In genomic region chr5:112419050-112419595, GRCh38 we compare ENCODE assay signal across 8 cellular contexts. TPM values are rescaled to one million over a fixed set of nuclear protein-coding genes. Genes with fewer than 3 reads are reported as not detected.
A peak's percentile ranks its signal among the peaks of the same experiment; 100 is the strongest.
DNase-seq lines count a peak whose midpoint lies in the region; ATAC-seq and TF ChIP-seq lines count a peak whose summit lies in the region.

Gene EPB41L4A, minus strand, starts transcription at chr5:112419277. Its CDS starts 238 bp downstream, at chr5:112419039.

- H3K23ac ChIP-seq in mesenchymal stem cell (ENCODE audit: low read length in 2 of 2): peak within 1 kb of the TSS in 1 of 2 experiments; percentile 83

- peak within 1 kb of the TSS; percentile 34 for H4K91ac ChIP-seq in mesenchymal stem cell (ENCODE audit: low read length)

- POLR2A ChIA-PET in BJ (lab: Charles Lee) (no interaction called here), RWPE1 (lab: Yijun Ruan, JAX; ENCODE audit: low non-redundant PET) (no interaction called here)

- no peaks in the 10 kb centered on the region for H3K79me1 ChIP-seq in mesenchymal stem cell (replicated peaks; ENCODE audit: low read length, poor library complexity, severe bottlenecking)

- H2BK5ac ChIP-seq in mesenchymal stem cell (ENCODE audit: low read depth, low read length, poor library complexity, severe bottlenecking): no peak within 1 kb of the TSS

- H2BK15ac ChIP-seq in mesenchymal stem cell (ENCODE audit: low read depth, poor library complexity, severe bottlenecking): peak within 1 kb of the TSS; percentile 23

- H3K27me3 ChIP-seq in BJ (ENCODE audit: control insufficient read depth, insufficient read depth, low read length): peaks cover 23% of the 10 kb centered on the region
- H3K27me3 ChIP-seq in endocrine pancreas (ENCODE audit: control insufficient read depth, insufficient read depth, low read length): no peaks in the 10 kb centered on the region
- H3K27me3 ChIP-seq in mesenchymal stem cell (ENCODE audit: control insufficient read depth in 1 of 2, insufficient read depth in 1 of 2, low read length in 2 of 2): no peaks in the 10 kb centered on the region
- peaks cover 38% of the 10 kb centered on the region for H3K27me3 ChIP-seq in thymus (ENCODE audit: control insufficient read depth, insufficient read depth)

- CTCF ChIA-PET in BJ (lab: Yijun Ruan, JAX): interaction anchor here (0.8 to 3.9 kb wide), 3 partner anchors 15 to 1255 kb away, joined by 3 to 22 read pairs (median 3); no protein-coding TSS in a partner anchor
- CTCF ChIA-PET in RWPE1 (lab: Yijun Ruan, JAX): interaction anchor here (0.5 to 3.2 kb wide), 19 partner anchors 9 to 425 kb away, joined by 3 to 38 read pairs (median 4); no protein-coding TSS in a partner anchor

- no peak within 1 kb of the TSS for H3K18ac ChIP-seq in mesenchymal stem cell (ENCODE audit: low read depth in 1 of 2, low read length in 2 of 2)

- peak within 1 kb of the TSS; percentile 32 for H3K4me3 ChIP-seq in BJ (ENCODE audit: low read depth, low read length)
- peak within 1 kb of the TSS; percentile 82 for H3K4me3 ChIP-seq in endocrine pancreas (ENCODE audit: control insufficient read depth, insufficient read depth, low read length)
- peak within 1 kb of the TSS; percentile 85 to 87 for H3K4me3 ChIP-seq in mesenchymal stem cell (ENCODE audit: insufficient read depth in 1 of 2, low read depth in 1 of 2, low read length in 2 of 2)
- H3K4me3 ChIP-seq in thymus (ENCODE audit: low read length): peak within 1 kb of the TSS; percentile 34

- H3K4me2 ChIP-seq in mesenchymal stem cell (ENCODE audit: low read length, poor library complexity, severe bottlenecking): peak within 1 kb of the TSS; percentile 96

- peak; percentile 17 for ATAC-seq in GM21381 (IDR thresholded peaks at IDR 0.05; ENCODE audit: unreplicated experiment)

- H3K4ac ChIP-seq in mesenchymal stem cell (ENCODE audit: low read depth in 1 of 2, low read length in 2 of 2): no peak within 1 kb of the TSS

- H2AK5ac ChIP-seq in mesenchymal stem cell (ENCODE audit: low read length, severe bottlenecking): no peak within 1 kb of the TSS

- H3K14ac ChIP-seq in mesenchymal stem cell (ENCODE audit: low read length in 2 of 2): peak within 1 kb of the TSS in 1 of 2 experiments; percentile 61

- H3K4me1 ChIP-seq in endocrine pancreas (ENCODE audit: control insufficient read depth, insufficient read depth, low read length): no peaks in the 10 kb centered on the region
- peaks cover 7% of the 10 kb centered on the region for H3K4me1 ChIP-seq in mesenchymal stem cell (ENCODE audit: control insufficient read depth, insufficient read depth, low read depth, low read length)
- no peaks in the 10 kb centered on the region for H3K4me1 ChIP-seq in thymus (ENCODE audit: control insufficient read depth, insufficient read depth, low read length)

- no peak within 1 kb of the TSS for H4K8ac ChIP-seq in mesenchymal stem cell (ENCODE audit: low read length)

- no peaks in the 10 kb centered on the region for H3K36me3 ChIP-seq in BJ (ENCODE audit: control insufficient read depth, insufficient read depth, low read length)
- no peaks in the 10 kb centered on the region for H3K36me3 ChIP-seq in endocrine pancreas (ENCODE audit: control insufficient read depth, insufficient read depth, low read length)
- H3K36me3 ChIP-seq in mesenchymal stem cell (ENCODE audit: control insufficient read depth in 1 of 2, insufficient read depth in 2 of 2, low read depth in 1 of 2, low read length in 2 of 2): no peaks in the 10 kb centered on the region
- no peaks in the 10 kb centered on the region for H3K36me3 ChIP-seq in thymus (ENCODE audit: control insufficient read depth, insufficient read depth)

- TF ChIP-seq CTCF in BJ (IDR thresholded peaks at IDR 0.05; ENCODE audit: insufficient read depth, low read depth, low read length): no peak
- TF ChIP-seq CTCF in RWPE1 (conservative IDR thresholded peaks at IDR 0.05; ENCODE audit: low read depth): no peak

- H2BK12ac ChIP-seq in mesenchymal stem cell (ENCODE audit: low read length in 2 of 2): no peak within 1 kb of the TSS

- H3K9ac ChIP-seq in endocrine pancreas (ENCODE audit: control insufficient read depth, insufficient read depth, low read length): peak within 1 kb of the TSS; percentile 60
- peak within 1 kb of the TSS; percentile 76 for H3K9ac ChIP-seq in mesenchymal stem cell (ENCODE audit: low read length)

- H3K9me3 ChIP-seq in endocrine pancreas (ENCODE audit: control insufficient read depth, low read length): no peaks in the 10 kb centered on the region
- H3K9me3 ChIP-seq in mesenchymal stem cell (ENCODE audit: control insufficient read depth, low read length): no peaks in the 10 kb centered on the region
- no peaks in the 10 kb centered on the region for H3K9me3 ChIP-seq in thymus (ENCODE audit: control insufficient read depth)

- WGBS in mesenchymal stem cell: under 1% methylated on average over 66 of the region's 70 CpGs
- under 1% methylated on average over 70 of the region's 70 CpGs for WGBS in thymus

- no peak for DNase-seq in BJ (ENCODE audit: low read depth)
- peak; percentile 45 for DNase-seq in RWPE1 (ENCODE audit: low spot score)
- peak; percentile 36 for DNase-seq in mesenchymal stem cell
- DNase-seq in NK-92 (lab: John Stamatoyannopoulos, UW; ENCODE audit: unreplicated experiment): no peak
- DNase-seq in cerebellar cortex (ENCODE audit: low spot score): no peak

- H2BK120ac ChIP-seq in mesenchymal stem cell (ENCODE audit: low read depth, low read length): no peak within 1 kb of the TSS

- peak within 1 kb of the TSS; percentile 81 for H2AFZ ChIP-seq in mesenchymal stem cell (ENCODE audit: low read depth, low read length)

- peak within 1 kb of the TSS; percentile 91 for H3K27ac ChIP-seq in RWPE1
- H3K27ac ChIP-seq in mesenchymal stem cell (ENCODE audit: low read length, poor library complexity, severe bottlenecking): no peak within 1 kb of the TSS
- no peak within 1 kb of the TSS for H3K27ac ChIP-seq in thymus (ENCODE audit: low read depth)

RNA-seq across cellular contexts. Expression of gene EPB41L4A, which starts in this region (rescaled TPM):
- 0.04 and 0.05 TPM in 2 replicates for polyA plus RNA-seq in BJ (2011; rRNA removed)
- polyA minus RNA-seq in BJ (2011; rRNA and poly(A)+ RNA removed): 0.10 and 0.38 TPM in 2 replicates
- polyA plus RNA-seq in mesenchymal stem cell (2013, experiment 1 of 2): 0.46 TPM
- polyA plus RNA-seq in mesenchymal stem cell (2013, experiment 2 of 2): 0.44 TPM
- polyA plus RNA-seq in thymus: 5.2 TPM

Comparison
In these comparisons a context has a peak if more than half of its experiments do, and no peak if none do; other contexts are left out.
1. DNase-seq: peak in RWPE1 (single experiment) and mesenchymal stem cell (single experiment); none in BJ (single experiment), NK-92 (single experiment) and cerebellar cortex (single experiment).
2. H3K4me3 ChIP-seq: peak in every context shown above with its lines; median percentile 86 in mesenchymal stem cell; 82 in endocrine pancreas; 34 in thymus; 32 in BJ.